In the genomic region with DNA sequence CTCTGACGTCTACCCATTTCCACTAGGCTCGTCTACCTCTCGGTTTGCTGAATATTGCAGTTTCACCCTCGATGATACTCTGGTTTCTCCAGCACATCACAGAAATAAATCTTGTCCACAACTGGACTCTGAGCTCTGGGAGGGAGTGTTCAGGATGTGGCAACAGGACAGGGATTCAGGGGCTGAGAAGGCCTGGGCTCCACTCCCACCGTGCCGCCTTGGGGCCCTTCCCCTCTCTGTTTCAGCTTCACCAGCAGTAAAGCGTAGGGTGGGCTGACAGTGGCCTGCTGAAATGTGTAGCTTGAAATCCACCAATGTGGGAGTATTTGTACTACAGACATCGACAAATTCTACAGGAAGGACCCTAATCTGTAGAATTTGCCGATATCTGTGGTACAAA, we compare ENCODE assay signal across 31 cellular contexts. TPM values are rescaled to one million over a fixed set of nuclear protein-coding genes. Genes with fewer than 3 reads are reported as not detected.
"Had no signal": no experiment of that assay in that cellular context is flagged by ENCODE, and none has a peak within 500 bp of the region (broad histone marks: within the 10 kb centered on the region; RNA-seq: fewer than 3 reads in every experiment).

No MANE protein-coding gene starts in this region.

- ATAC-seq: stimulated activated effector memory CD8-positive, alpha-beta T cell treated with anti-CD3 and anti-CD28 coated beads, Interleukin-12 subunit alpha, Interleukin-12 subunit beta, amount 100 ng/mL, for 72 hours; stimulated activated memory B cell treated with anti-CD40 and anti-IgM and Interleukin-4, amounts not matched to agents 10 μg/mL and 1 μg/mL and 100 μg/mL, for 72 hours; stimulated activated naive B cell treated with anti-CD40 and anti-IgM and Interleukin-4, amounts not matched to agents 10 μg/mL and 1 μg/mL and 100 μg/mL, for 72 hours; stimulated activated naive CD8-positive, alpha-beta T cell treated with anti-CD3 and anti-CD28 coated beads, Interleukin-15, amount 100 ng/mL, for 72 hours; stimulated activated naive CD8-positive, alpha-beta T cell treated with anti-CD3 and anti-CD28 coated beads, Interleukin-15, Interleukin-2, amounts not matched to agents 100 U/mL and 50 U/mL, for 24 hours; upper lobe of right lung had no signal

- H3K27ac ChIP-seq: stomach, suprapubic skin, testis, thoracic aorta, thyroid gland, tibial artery, tibial nerve, transverse colon, upper lobe of left lung, upper lobe of right lung, uterus, vagina had no signal

- H3K4me1 ChIP-seq: stomach, suprapubic skin, testis, thyroid gland, tibial artery, tibial nerve, transverse colon, upper lobe of left lung, upper lobe of right lung, uterus, vagina had no signal

- DNase-seq: stimulated activated CD4-positive, alpha-beta T cell treated with anti-CD3 and anti-CD28 coated beads, Interleukin-2, amount 100 ng/mL, for 48 hours; stimulated activated CD4-positive, alpha-beta T cell treated with anti-CD3 and anti-CD28 coated beads, Interleukin-4, amount 100 ng/mL, for 1 hour; stimulated activated CD4-positive, alpha-beta T cell treated with anti-CD3 and anti-CD28 coated beads, Interleukin-4, amount 100 ng/mL, for 24 hours; stimulated activated CD4-positive, alpha-beta T cell treated with anti-CD3 and anti-CD28 coated beads, Interleukin-4, amount 100 ng/mL, for 4 hours; stimulated activated CD8-positive, alpha-beta memory T cell treated with anti-CD3 and anti-CD28 coated beads, Interleukin-4, amount 100 ng/mL, for 48 hours; stimulated activated naive B cell treated with anti-CD40 and anti-IgM and Interleukin-4, amounts not matched to agents 10 μg/mL and 1 μg/mL and 100 μg/mL, for 72 hours; stimulated activated naive CD4-positive, alpha-beta T cell; stimulated activated naive CD4-positive, alpha-beta T cell treated with Interleukin-2 at 50 U/mL for 16 hours; stimulated activated naive CD8-positive, alpha-beta T cell treated with anti-CD3 and anti-CD28 coated beads, Interleukin-15, amount 100 ng/mL, for 72 hours; stimulated activated naive CD8-positive, alpha-beta T cell treated with anti-CD3 and anti-CD28 coated beads, Interleukin-15, Interleukin-2, amounts not matched to agents 100 U/mL and 50 U/mL, for 24 hours; stomach; substantia nigra; testis; thyroid gland; tibial artery; transverse colon; trophoblast cell; upper lobe of left lung; upper lobe of right lung; uterus had no signal

- H3K36me3 ChIP-seq: stomach, suprapubic skin, thoracic aorta, thyroid gland, tibial artery, tibial nerve, transverse colon, upper lobe of left lung, upper lobe of right lung, uterus, vagina had no signal

- H3K4me3 ChIP-seq: stomach, suprapubic skin, testis, thoracic aorta, thyroid gland, tibial artery, tibial nerve, transverse colon, upper lobe of left lung, upper lobe of right lung, uterus, vagina had no signal

- H3K27me3 ChIP-seq: testis, thyroid gland, tibial artery, tibial nerve, transverse colon, upper lobe of left lung, uterus, vagina had no signal

- H3K9me3 ChIP-seq: suprapubic skin, testis, thoracic aorta, thyroid gland, tibial artery, transverse colon, upper lobe of left lung, upper lobe of right lung, uterus, vagina had no signal

- FAIRE-seq: urothelium cell line had no signal

RNA-seq across cellular contexts. Expression of a gene that starts 20.0 kb away (rescaled TPM):
- total RNA-seq: subcutaneous adipose tissue, suprapubic skin, thoracic aorta, thyroid gland, tibial nerve, transverse colon, upper lobe of right lung, ureter, urinary bladder, vagina had no signal
- polyA plus RNA-seq: stomach, urinary bladder had no signal

RNA-seq across cellular contexts. Expression of a gene that starts 35.5 kb away (rescaled TPM):
- total RNA-seq: temporal lobe, transverse colon, vagina had no signal
